21 cellular contexts compared by ENCODE assay signal in genomic region chr6:159017757-159018559, GRCh38. TPM values are rescaled to one million over a fixed set of nuclear protein-coding genes. Genes with fewer than 3 reads are reported as not detected.
DNase-seq lines count a peak whose midpoint lies in the region; ATAC-seq, FAIRE-seq and TF ChIP-seq lines count a peak whose summit lies in the region.
"Had no signal": no experiment of that assay in that cellular context is flagged by ENCODE, and none has a peak within 500 bp of the region (broad histone marks: within the 10 kb centered on the region; RNA-seq: fewer than 3 reads in every experiment).

No MANE protein-coding gene starts in this region.

- peaks cover 42% of the 10 kb centered on the region for H3K4me1 Mint-ChIP-seq in activated CD4-positive, alpha-beta T cell treated with anti-CD3 and anti-CD28 coated beads, Interleukin-2, amount 10 ng/mL, durations not matched to agents 24 days and 14 days
- H3K4me1 Mint-ChIP-seq in T-helper 2 cell treated with Interferon-gamma antibody and Interleukin-4, amounts not matched to agents 5 μg/mL and 100 μg/mL, for 36 hours (ENCODE audit: low read depth): peaks cover 50% of the 10 kb centered on the region
- peaks cover 12 to 52% (median 27%) of the 10 kb centered on the region in 4 donors for H3K4me1 Mint-ChIP-seq in naive thymus-derived CD8-positive, alpha-beta T cell
- no peaks in the 10 kb centered on the region for H3K4me1 Mint-ChIP-seq in osteocyte (ENCODE audit: unreplicated experiment)
- H3K4me1 Mint-ChIP-seq: neural crest cell had no signal

- H3K9me3 Mint-ChIP-seq in activated CD4-positive, alpha-beta T cell treated with anti-CD3 and anti-CD28 coated beads, Interleukin-2, amount 10 ng/mL, durations not matched to agents 24 days and 14 days: peaks cover 9% of the 10 kb centered on the region
- peaks cover 12% of the 10 kb centered on the region for H3K9me3 Mint-ChIP-seq in T-helper 2 cell treated with Interferon-gamma antibody and Interleukin-4, amounts not matched to agents 5 μg/mL and 100 μg/mL, for 36 hours
- H3K9me3 Mint-ChIP-seq in naive thymus-derived CD8-positive, alpha-beta T cell: peaks cover 0 to 6% (median 1%) of the 10 kb centered on the region in 9 donors
- H3K9me3 Mint-ChIP-seq in osteocyte (ENCODE audit: unreplicated experiment): no peaks in the 10 kb centered on the region
- H3K9me3 Mint-ChIP-seq: neural crest cell had no signal

- POLR2A ChIA-PET in naive thymus-derived CD8-positive, alpha-beta T cell (lab: Charles Lee): interaction anchor here (0.6 to 2.1 kb wide), 5 partner anchors 18 to 90 kb away, joined by 3 to 7 read pairs (median 3); partner anchors contain the start of gene RSPH3

- peaks cover 6% of the 10 kb centered on the region for H3K36me3 Mint-ChIP-seq in activated CD4-positive, alpha-beta T cell treated with anti-CD3 and anti-CD28 coated beads, Interleukin-2, amount 10 ng/mL, durations not matched to agents 24 days and 14 days (ENCODE audit: low read depth)
- peaks cover 8% of the 10 kb centered on the region for H3K36me3 Mint-ChIP-seq in T-helper 2 cell treated with Interferon-gamma antibody and Interleukin-4, amounts not matched to agents 5 μg/mL and 100 μg/mL, for 36 hours (ENCODE audit: low read depth)
- no peaks in the 10 kb centered on the region for H3K36me3 Mint-ChIP-seq in naive thymus-derived CD8-positive, alpha-beta T cell
- H3K36me3 Mint-ChIP-seq in osteocyte (ENCODE audit: unreplicated experiment): no peaks in the 10 kb centered on the region

- ATAC-seq in naive thymus-derived CD8-positive, alpha-beta T cell: peak; percentile 16 to 63
- ATAC-seq in GM21515 (IDR thresholded peaks at IDR 0.05; ENCODE audit: unreplicated experiment): no peak
- ATAC-seq: A549, gastroesophageal sphincter, right lobe of liver had no signal

- DNase-seq in activated CD4-positive, alpha-beta T cell treated with anti-CD3 and anti-CD28 coated beads, Interleukin-2, amount 10 ng/mL, durations not matched to agents 24 days and 14 days: no peak
- DNase-seq in activated CD4-positive, alpha-beta T cell treated with anti-CD3 and anti-CD28 coated beads, Interleukin-2, amount 50 U/mL, for 48 hours: no peak
- DNase-seq in GM19239 (ENCODE audit: insufficient read length, low spot score): no peak
- DNase-seq in T-helper 2 cell treated with Interferon-gamma antibody and Interleukin-4, amounts not matched to agents 5 μg/mL and 100 μg/mL, for 36 hours (ENCODE audit: low spot score): peak; percentile 5
- no peak for DNase-seq in naive thymus-derived CD8-positive, alpha-beta T cell
- DNase-seq in NCI-H526 treated with DMSO at 0.1 percent for 48 hours (lab: John Stamatoyannopoulos, UW): no peak
- DNase-seq in osteocyte (ENCODE audit: extremely low spot score, unreplicated experiment): no peak
- DNase-seq: Calu3; GF-D8; NCI-H2081 treated with DMSO at 0.1 percent for 48 hours; NCI-H82; right lobe of liver; stimulated activated CD4-positive, alpha-beta T cell treated with anti-CD3 and anti-CD28 coated beads, Interleukin-4, amount 100 ng/mL, for 1 hour had no signal

- intact Hi-C loops in activated CD4-positive, alpha-beta T cell treated with anti-CD3 and anti-CD28 coated beads, Interleukin-2, amount 10 ng/mL, durations not matched to agents 24 days and 14 days (cut with micrococcal nuclease): loop anchor here (1.0 to 2.0 kb wide), 10 partner anchors 9 to 1257 kb away; no protein-coding TSS in a partner anchor

- peak overlapping the region; percentile 79 for H3K27ac Mint-ChIP-seq in activated CD4-positive, alpha-beta T cell treated with anti-CD3 and anti-CD28 coated beads, Interleukin-2, amount 10 ng/mL, durations not matched to agents 24 days and 14 days
- peak overlapping the region; percentile 51 for H3K27ac Mint-ChIP-seq in T-helper 2 cell treated with Interferon-gamma antibody and Interleukin-4, amounts not matched to agents 5 μg/mL and 100 μg/mL, for 36 hours
- H3K27ac Mint-ChIP-seq in naive thymus-derived CD8-positive, alpha-beta T cell: peak overlapping the region; percentile 1 to 88 (median 72)
- H3K27ac Mint-ChIP-seq in osteocyte (ENCODE audit: unreplicated experiment): no peak overlapping the region

- H3K4me3 Mint-ChIP-seq in activated CD4-positive, alpha-beta T cell treated with anti-CD3 and anti-CD28 coated beads, Interleukin-2, amount 10 ng/mL, durations not matched to agents 24 days and 14 days: peak overlapping the region; percentile 45
- peak overlapping the region; percentile 41 for H3K4me3 Mint-ChIP-seq in T-helper 2 cell treated with Interferon-gamma antibody and Interleukin-4, amounts not matched to agents 5 μg/mL and 100 μg/mL, for 36 hours
- H3K4me3 Mint-ChIP-seq in naive thymus-derived CD8-positive, alpha-beta T cell: peak overlapping the region in 8 of 10 donors; percentile 0 to 56 (median 31)
- no peak overlapping the region for H3K4me3 Mint-ChIP-seq in osteocyte (ENCODE audit: unreplicated experiment)
- H3K4me3 Mint-ChIP-seq: neural crest cell had no signal

- H3K27me3 Mint-ChIP-seq in activated CD4-positive, alpha-beta T cell treated with anti-CD3 and anti-CD28 coated beads, Interleukin-2, amount 10 ng/mL, durations not matched to agents 24 days and 14 days: no peaks in the 10 kb centered on the region
- H3K27me3 Mint-ChIP-seq in T-helper 2 cell treated with Interferon-gamma antibody and Interleukin-4, amounts not matched to agents 5 μg/mL and 100 μg/mL, for 36 hours (ENCODE audit: low read depth): no peaks in the 10 kb centered on the region
- H3K27me3 Mint-ChIP-seq in naive thymus-derived CD8-positive, alpha-beta T cell: no peaks in the 10 kb centered on the region
- no peaks in the 10 kb centered on the region for H3K27me3 Mint-ChIP-seq in osteocyte (ENCODE audit: unreplicated experiment)

- FAIRE-seq in GM19239 (lab: Jason Lieb, UNC): peak; percentile 69
- FAIRE-seq: A549, HTR-8/SVneo had no signal

- TF ChIP-seq CTCF in osteocyte (IDR thresholded peaks at IDR 0.05): no peak

RNA-seq across cellular contexts. Expression of gene RSPH3, which starts 18.0 kb away (rescaled TPM):
- total RNA-seq in activated CD4-positive, alpha-beta T cell treated with anti-CD3 and anti-CD28 coated beads, Interleukin-2, amount 10 ng/mL, durations not matched to agents 24 days and 14 days: 4.7 and 5.1 TPM in 2 replicates
- 1 to 10 TPM; 1.9 TPM for total RNA-seq in naive thymus-derived CD8-positive, alpha-beta T cell
- polyA plus RNA-seq in naive thymus-derived CD8-positive, alpha-beta T cell: 1 to 10 TPM; 1.3 to 2.0 (median 1.8) TPM
- total RNA-seq in osteocyte: 7.1 and 9.6 TPM in 2 replicates

RNA-seq across cellular contexts. Expression of gene TAGAP, which starts 26.8 kb away (rescaled TPM):
- 183 and 187 TPM in 2 replicates for total RNA-seq in activated CD4-positive, alpha-beta T cell treated with anti-CD3 and anti-CD28 coated beads, Interleukin-2, amount 10 ng/mL, durations not matched to agents 24 days and 14 days
- total RNA-seq in naive thymus-derived CD8-positive, alpha-beta T cell: 10 to 100 TPM; 54.5 to 56.9 TPM
- polyA plus RNA-seq in naive thymus-derived CD8-positive, alpha-beta T cell: 100 to 1,000 TPM in 1 of 3 donors, 10 to 100 TPM in 2; 97.4 to 111 (median 98.2) TPM
- total RNA-seq in osteocyte: not detected in 2 replicates
- total RNA-seq: chondrocyte, lung microvascular endothelial cell, MCF 10A, neural crest cell had no signal
- polyA plus RNA-seq: A549 had no signal

Comparison
In these comparisons a context has a peak if more than half of its experiments do, and no peak if none do; other contexts are left out.
1. RNA of gene TAGAP, which starts 26.8 kb away (total RNA-seq): 183 to 187 TPM in activated CD4-positive, alpha-beta T cell treated with anti-CD3 and anti-CD28 coated beads, Interleukin-2, amount 10 ng/mL, durations not matched to agents 24 days and 14 days and 54.5 to 56.9 TPM in naive thymus-derived CD8-positive, alpha-beta T cell; not detected in osteocyte; every median in the first group is over 10 times any median in the second.